8 cellular contexts compared by ENCODE assay signal in genomic region chrX:118974088-118974907, GRCh38. TPM values are rescaled to one million over a fixed set of nuclear protein-coding genes. Genes with fewer than 3 reads are reported as not detected.
DNase-seq lines count a peak whose midpoint lies in the region; ATAC-seq and TF ChIP-seq lines count a peak whose summit lies in the region.

Gene LONRF3, plus strand, starts transcription at chrX:118974618. Its CDS starts 163 bp downstream, at chrX:118974781.

- WGBS in lung, 2 donors: 0 to 40% methylated on average over 38 to 45 of the region's 45 CpGs

- CTCF ChIA-PET in activated CD4-positive, alpha-beta memory T cell treated with anti-CD3 and anti-CD28 coated beads for 36 hours (lab: Charles Lee): interaction anchor here (0.6 to 0.7 kb wide), 2 partner anchors 32 to 135 kb away, joined by 3 read pairs; no protein-coding TSS in a partner anchor

- POLR2A ChIA-PET in activated CD4-positive, alpha-beta memory T cell treated with anti-CD3 and anti-CD28 coated beads for 36 hours (lab: Charles Lee): no interaction called here

- H3K4me3 Mint-ChIP-seq in activated CD4-positive, alpha-beta memory T cell treated with anti-CD3 and anti-CD28 coated beads for 36 hours: peak within 1 kb of the TSS; percentile 79

- peaks cover 7% of the 10 kb centered on the region for H3K4me1 Mint-ChIP-seq in activated CD4-positive, alpha-beta memory T cell treated with anti-CD3 and anti-CD28 coated beads for 36 hours (ENCODE audit: low read depth)

- H3K27ac ChIP-seq in duodenal mucosa (ENCODE audit: low read depth, low read length) (peak within 1 kb of the TSS; percentile 39), lung (ENCODE audit: low read depth in 1 of 2, low read length in 1 of 2) (peak within 1 kb of the TSS; percentile 58 to 91)

- H3K9me3 ChIP-seq in duodenal mucosa (ENCODE audit: control insufficient read depth in 1 of 2, low read length in 2 of 2) (no peaks in the 10 kb centered on the region), lung (ENCODE audit: control insufficient read depth in 2 of 2, insufficient read depth in 1 of 2, low read length in 1 of 2) (peaks cover 0 to 4% of the 10 kb centered on the region in 2 donors)

- peaks cover 5% of the 10 kb centered on the region for H3K27me3 Mint-ChIP-seq in activated CD4-positive, alpha-beta memory T cell treated with anti-CD3 and anti-CD28 coated beads for 36 hours

- TF ChIP-seq CTCF in lung (IDR thresholded peaks at IDR 0.05; ENCODE audit: control extremely low read depth, extremely low read depth): no peak

- peak within 1 kb of the TSS; percentile 47 to 51 for H3K9ac ChIP-seq in duodenal mucosa (ENCODE audit: low read depth in 1 of 2, low read length in 2 of 2)

- H3K27me3 ChIP-seq in duodenal mucosa (ENCODE audit: control insufficient read depth in 1 of 2, insufficient read depth in 2 of 2, low read length in 2 of 2) (peaks cover 10 to 11% of the 10 kb centered on the region in 2 donors), lung (ENCODE audit: control insufficient read depth, insufficient read depth) (no peaks in the 10 kb centered on the region)

- intact Hi-C loops in activated CD4-positive, alpha-beta memory T cell treated with anti-CD3 and anti-CD28 coated beads for 36 hours (cut with micrococcal nuclease): loop anchor here (10.0 kb wide), 1 partner anchor 261 kb away; the partner anchor contains the start of gene PGRMC1

- H3K9me3 Mint-ChIP-seq in activated CD4-positive, alpha-beta memory T cell treated with anti-CD3 and anti-CD28 coated beads for 36 hours: no peaks in the 10 kb centered on the region

- peak within 1 kb of the TSS; percentile 73 for H3K4me3 ChIP-seq in duodenal mucosa (ENCODE audit: low read depth in 1 of 2, low read length in 2 of 2)
- H3K4me3 ChIP-seq in lung: peak within 1 kb of the TSS; percentile 55

- DNase-seq in GM03348 (ENCODE audit: low spot score) (peak; percentile 56), NCI-H1694 (lab: John Stamatoyannopoulos, UW) (peak; percentile 40), lung (ENCODE audit: low spot score) (peak; percentile 74), kidney glomerular epithelial cell (lab: John Stamatoyannopoulos, UW) (no peak)
- peak; percentile 70 for DNase-seq in activated CD4-positive, alpha-beta memory T cell treated with anti-CD3 and anti-CD28 coated beads for 36 hours
- DNase-seq in stimulated activated CD4-positive, alpha-beta T cell treated with anti-CD3 and anti-CD28 coated beads, Interleukin-4, amount 100 ng/mL, for 24 hours: peak; percentile 65

- H3K36me3 ChIP-seq in duodenal mucosa (ENCODE audit: control insufficient read depth in 1 of 2, insufficient read depth in 2 of 2, low read length in 2 of 2) (no peaks in the 10 kb centered on the region), lung (ENCODE audit: control insufficient read depth in 2 of 2, insufficient read depth in 2 of 2, low read length in 2 of 2) (no peaks in the 10 kb centered on the region)

- H3K4me1 ChIP-seq in duodenal mucosa (ENCODE audit: control insufficient read depth in 1 of 2, insufficient read depth in 2 of 2, low read length in 2 of 2) (peaks cover 9 to 12% of the 10 kb centered on the region in 2 donors), lung (ENCODE audit: control insufficient read depth in 2 of 2, insufficient read depth in 2 of 2, low read length in 2 of 2) (peaks cover 0 to 2% of the 10 kb centered on the region in 2 donors)

- ATAC-seq in lung (ENCODE audit: insufficient read depth, low FRiP score): peak; percentile 49
- ATAC-seq in HG02571 (IDR thresholded peaks at IDR 0.05; ENCODE audit: unreplicated experiment): no peak

- H3K36me3 Mint-ChIP-seq in activated CD4-positive, alpha-beta memory T cell treated with anti-CD3 and anti-CD28 coated beads for 36 hours: no peaks in the 10 kb centered on the region

- H3K27ac Mint-ChIP-seq in activated CD4-positive, alpha-beta memory T cell treated with anti-CD3 and anti-CD28 coated beads for 36 hours: peak within 1 kb of the TSS; percentile 81

RNA-seq across cellular contexts. Expression of gene LONRF3, which starts in this region (rescaled TPM):
- 1 to 10 TPM; 4.3 to 4.5 TPM for total RNA-seq in activated CD4-positive, alpha-beta memory T cell treated with anti-CD3 and anti-CD28 coated beads for 36 hours
- 10 to 100 TPM in 1 of 2 donors, 1 to 10 TPM in 1; 8.5 to 22.5 TPM for total RNA-seq in lung
- polyA plus RNA-seq in lung: 1 to 10 TPM; 3.8 to 7.2 TPM
